Comparison of ENCODE assay signal across 1 cellular context in genomic region chr22:20111045-20111688, GRCh38.
TF ChIP-seq lines count a peak whose summit lies in the region.

No MANE protein-coding gene starts in this region.

TF ChIP-seq in endothelial cell of umbilical vein, 7 proteins besides CTCF, POLR2A, EP300 and RAD21 (continued from another document):
- TF ChIP-seq JUN (IDR thresholded peaks at IDR 0.05; ENCODE audit: borderline replicate concordance, insufficient read depth, insufficient read length, low read depth): no peak
- TF ChIP-seq MAX (IDR thresholded peaks at IDR 0.05; ENCODE audit: insufficient read depth, insufficient read length): no peak
